15 cellular contexts compared by ENCODE assay signal in the genomic region with DNA sequence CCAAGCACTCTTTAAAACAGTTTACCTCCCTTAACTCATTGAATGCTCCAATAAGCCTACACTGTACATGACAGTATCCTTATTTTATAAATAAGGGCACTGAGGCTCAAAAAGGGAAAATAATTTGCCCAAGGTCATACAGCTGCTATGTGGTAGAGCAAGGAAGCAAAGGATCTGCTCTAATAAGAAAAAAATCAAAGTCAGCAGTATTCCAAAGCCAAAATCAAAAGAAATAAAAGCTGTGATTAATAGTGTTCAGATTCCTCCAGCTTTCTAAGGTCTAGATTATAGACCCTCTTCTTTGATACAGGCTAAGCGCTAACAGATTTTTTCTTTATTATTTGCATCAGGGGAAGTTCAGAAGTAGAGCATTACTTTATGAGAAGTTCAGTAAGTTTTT. TPM values are rescaled to one million over a fixed set of nuclear protein-coding genes. Genes with fewer than 3 reads are reported as not detected.
A peak's percentile ranks its signal among the peaks of the same experiment; 100 is the strongest.
DNase-seq lines count a peak whose midpoint lies in the region; ATAC-seq, FAIRE-seq and TF ChIP-seq lines count a peak whose summit lies in the region.
"Had no signal": no experiment of that assay in that cellular context is flagged by ENCODE, and none has a peak within 500 bp of the region (broad histone marks: within the 10 kb centered on the region; RNA-seq: fewer than 3 reads in every experiment).

No MANE protein-coding gene starts in this region.

- H3K4me3 ChIP-seq in HepG2 (replicated peaks in 1 of 3; ENCODE audit: insufficient read depth in 1 of 3, low read depth in 2 of 3, low read length in 3 of 3) (no peak overlapping the region), right lobe of liver (no peak overlapping the region), SK-N-MC (0 out of 2 replicates have a peak overlapping the region, but pooled peaks have one; percentile 11)
- H3K4me3 ChIP-seq: HAP-1 had no signal

- POLR2A ChIA-PET in HepG2 (lab: Yijun Ruan, JAX) = no interaction called here
- POLR2A ChIA-PET in activated CD4-positive, alpha-beta memory T cell treated with anti-CD3 and anti-CD28 coated beads for 36 hours (lab: Charles Lee) = no interaction called here

- H3K9ac ChIP-seq in HepG2 (ENCODE audit: insufficient read depth, low read depth, low read length) = no peak overlapping the region
- no peak overlapping the region for H3K9ac ChIP-seq in SK-N-MC (ENCODE audit: insufficient read length)

- H2AFZ ChIP-seq in HepG2 (ENCODE audit: low read length) = no peak overlapping the region

- no peak for TF ChIP-seq CTCF in HepG2 (CRISPR knock-in tag; IDR thresholded peaks at IDR 0.05)
- TF ChIP-seq CTCF in right lobe of liver (IDR thresholded peaks at IDR 0.05) = no peak
- no peak for TF ChIP-seq CTCF in glutamatergic neuron (IDR thresholded peaks at IDR 0.05; ENCODE audit: partially characterized antibody, unreplicated experiment)

- H3K4me2 ChIP-seq in HepG2 (ENCODE audit: low read depth, low read length) = no peak overlapping the region

- H3K4me1 ChIP-seq in HepG2 (ENCODE audit: insufficient read depth, low read length) (no peaks in the 10 kb centered on the region), right lobe of liver (no peaks in the 10 kb centered on the region)
- H3K4me1 ChIP-seq: Caco-2 had no signal

- H3K27me3 ChIP-seq in HepG2 (ENCODE audit: control insufficient read depth in 1 of 2, insufficient read depth in 2 of 2, low read length in 2 of 2) (no peaks in the 10 kb centered on the region), right lobe of liver (no peaks in the 10 kb centered on the region)

- ATAC-seq in HepG2 (no peak), right lobe of liver (no peak)
- no peak for ATAC-seq in natural killer cell treated with Interleukin-12 subunit alpha and Interleukin-12 subunit beta and Interleukin-15 and Interleukin-18, amount 100 ng/mL, for 72 hours

- no peaks in the 10 kb centered on the region for H3K9me3 Mint-ChIP-seq in natural killer cell treated with Interleukin-12 subunit alpha and Interleukin-12 subunit beta and Interleukin-15 and Interleukin-18, amount 100 ng/mL, for 72 hours
- H3K9me3 Mint-ChIP-seq in activated CD4-positive, alpha-beta memory T cell treated with anti-CD3 and anti-CD28 coated beads for 36 hours = no peaks in the 10 kb centered on the region
- no peaks in the 10 kb centered on the region for H3K9me3 Mint-ChIP-seq in glutamatergic neuron (ENCODE audit: unreplicated experiment)
- H3K9me3 Mint-ChIP-seq: CD4-positive, alpha-beta memory T cell; HFFc6 had no signal

- no peak for TF ChIP-seq RAD21 in HepG2 (CRISPR knock-in tag; IDR thresholded peaks at IDR 0.05)

- peak overlapping the region; percentile 49 to 89 for H3K27ac Mint-ChIP-seq in natural killer cell treated with Interleukin-12 subunit alpha and Interleukin-12 subunit beta and Interleukin-15 and Interleukin-18, amount 100 ng/mL, for 72 hours
- H3K27ac Mint-ChIP-seq in activated CD4-positive, alpha-beta memory T cell treated with anti-CD3 and anti-CD28 coated beads for 36 hours = no peak overlapping the region
- no peak overlapping the region for H3K27ac Mint-ChIP-seq in glutamatergic neuron (ENCODE audit: unreplicated experiment)

- no TSS peak for BruUV-seq in HepG2 (replicated peaks; lab: Mats Ljungman, UMichigan)

- no peaks in the 10 kb centered on the region for H3K27me3 Mint-ChIP-seq in natural killer cell treated with Interleukin-12 subunit alpha and Interleukin-12 subunit beta and Interleukin-15 and Interleukin-18, amount 100 ng/mL, for 72 hours
- H3K27me3 Mint-ChIP-seq in activated CD4-positive, alpha-beta memory T cell treated with anti-CD3 and anti-CD28 coated beads for 36 hours = no peaks in the 10 kb centered on the region
- no peaks in the 10 kb centered on the region for H3K27me3 Mint-ChIP-seq in glutamatergic neuron (ENCODE audit: unreplicated experiment)
- H3K27me3 Mint-ChIP-seq: CD4-positive, alpha-beta memory T cell had no signal

- no peak for FAIRE-seq in HepG2 (lab: Jason Lieb, UNC)
- FAIRE-seq: G401.6 had no signal

- no peak for DNase-seq in HepG2 (ENCODE audit: low spot score)
- DNase-seq in right lobe of liver = no peak
- no peak for DNase-seq in SK-N-MC (ENCODE audit: low read depth, low spot score)
- no peak for DNase-seq in epithelial cell of prostate (ENCODE audit: low read depth, low spot score)
- DNase-seq in natural killer cell treated with Interleukin-12 subunit alpha and Interleukin-12 subunit beta and Interleukin-15 and Interleukin-18, amount 100 ng/mL, for 72 hours (ENCODE audit: low spot score) = no peak
- DNase-seq in activated CD4-positive, alpha-beta memory T cell treated with anti-CD3 and anti-CD28 coated beads for 36 hours = no peak
- no peak for DNase-seq in glutamatergic neuron
- no peak for DNase-seq in OCI-M1 (lab: John Stamatoyannopoulos, UW)
- DNase-seq: CD4-positive, alpha-beta memory T cell; GOT3 had no signal

- TF ChIP-seq EP300 in HepG2 (IDR thresholded peaks at IDR 0.05; ENCODE audit: low read depth in 2 of 2, low read length in 2 of 2) (no peak), HepG2 (CRISPR knock-in tag; IDR thresholded peaks at IDR 0.05; ENCODE audit: borderline replicate concordance) (no peak)

- CTCF ChIA-PET in HepG2 (lab: Yijun Ruan, JAX; ENCODE audit: low intra/inter-chr PET ratio, low total read pairs) = interaction anchor here (1.6 to 4.5 kb wide), 2 partner anchors 143 to 153 kb away, joined by 7 to 42 read pairs; no protein-coding TSS in a partner anchor
- CTCF ChIA-PET in activated CD4-positive, alpha-beta memory T cell treated with anti-CD3 and anti-CD28 coated beads for 36 hours (lab: Charles Lee) = interaction anchor here (1.3 to 2.4 kb wide), 4 partner anchors 22 to 154 kb away, joined by 4 to 8 read pairs (median 5); no protein-coding TSS in a partner anchor

- H3K4me3 Mint-ChIP-seq in natural killer cell treated with Interleukin-12 subunit alpha and Interleukin-12 subunit beta and Interleukin-15 and Interleukin-18, amount 100 ng/mL, for 72 hours = no peak overlapping the region
- no peak overlapping the region for H3K4me3 Mint-ChIP-seq in activated CD4-positive, alpha-beta memory T cell treated with anti-CD3 and anti-CD28 coated beads for 36 hours
- no peak overlapping the region for H3K4me3 Mint-ChIP-seq in glutamatergic neuron (ENCODE audit: unreplicated experiment)
- H3K4me3 Mint-ChIP-seq: CD4-positive, alpha-beta memory T cell had no signal

- H3K36me3 ChIP-seq in HepG2 (replicated peaks in 1 of 2; ENCODE audit: control insufficient read depth in 1 of 2, insufficient read depth in 2 of 2, low read length in 2 of 2) (no peaks in the 10 kb centered on the region), right lobe of liver (no peaks in the 10 kb centered on the region), SK-N-MC (ENCODE audit: insufficient read depth, low read length) (no peaks in the 10 kb centered on the region)
- H3K36me3 ChIP-seq: HAP-1 had no signal

- H4K20me1 ChIP-seq in HepG2 (ENCODE audit: insufficient read depth, low read length) = no peaks in the 10 kb centered on the region

- no peaks in the 10 kb centered on the region for H3K79me2 ChIP-seq in HepG2 (ENCODE audit: insufficient read depth, low read length)

- WGBS in HepG2 (ENCODE audit: low lambda C conversion rate) = 98% methylated on average over 1 of the region's 1 CpG
- WGBS in right lobe of liver (ENCODE audit: insufficient coverage, low coverage, low lambda C conversion rate, missing lambda C conversion rate) = 94% methylated on average over 1 of the region's 1 CpG

- H3K27ac ChIP-seq in HepG2 (ENCODE audit: extremely low read length, insufficient read depth, low read length) (no peak overlapping the region), right lobe of liver (no peak overlapping the region), SK-N-MC (peak overlapping the region; percentile 53), epithelial cell of prostate (peak overlapping the region; percentile 78)

- no peaks in the 10 kb centered on the region for H3K9me3 ChIP-seq in HepG2 (ENCODE audit: low read length)
- no peaks in the 10 kb centered on the region for H3K9me3 ChIP-seq in right lobe of liver
- H3K9me3 ChIP-seq in SK-N-MC (ENCODE audit: low read depth, low read length) = no peaks in the 10 kb centered on the region
- H3K9me3 ChIP-seq: Caco-2, HAP-1 had no signal

- peaks cover 36 to 49% of the 10 kb centered on the region in 2 donors for H3K4me1 Mint-ChIP-seq in natural killer cell treated with Interleukin-12 subunit alpha and Interleukin-12 subunit beta and Interleukin-15 and Interleukin-18, amount 100 ng/mL, for 72 hours (ENCODE audit: low read depth in 2 of 2)
- peaks cover 37% of the 10 kb centered on the region for H3K4me1 Mint-ChIP-seq in activated CD4-positive, alpha-beta memory T cell treated with anti-CD3 and anti-CD28 coated beads for 36 hours (ENCODE audit: low read depth)
- no peaks in the 10 kb centered on the region for H3K4me1 Mint-ChIP-seq in glutamatergic neuron (ENCODE audit: low read depth, unreplicated experiment)

- in situ Hi-C loops in HepG2 (cut with HindIII; ENCODE audit: extremely low pct_ligation_motif_present, low pct_unique_long_range_greater_than_20kb) = loop anchor here (5.0 kb wide), 1 partner anchor 155 kb away; no protein-coding TSS in a partner anchor

- intact Hi-C loops in HepG2 (cut with micrococcal nuclease; ENCODE audit: unreplicated experiment) (loop anchor here (1.0 to 5.0 kb wide), 3 partner anchors 142 to 415 kb away; no protein-coding TSS in a partner anchor), right lobe of liver (cut with DNase I) (loop anchor here in 1 of 2 donors (10.0 kb wide), 1 partner anchor 138 kb away; no protein-coding TSS in a partner anchor)
- intact Hi-C loops in activated CD4-positive, alpha-beta memory T cell treated with anti-CD3 and anti-CD28 coated beads for 36 hours (cut with micrococcal nuclease) = no loop called here

- H3K36me3 Mint-ChIP-seq in natural killer cell treated with Interleukin-12 subunit alpha and Interleukin-12 subunit beta and Interleukin-15 and Interleukin-18, amount 100 ng/mL, for 72 hours = peaks cover 44% of the 10 kb centered on the region
- peaks cover 48% of the 10 kb centered on the region for H3K36me3 Mint-ChIP-seq in activated CD4-positive, alpha-beta memory T cell treated with anti-CD3 and anti-CD28 coated beads for 36 hours
- no peaks in the 10 kb centered on the region for H3K36me3 Mint-ChIP-seq in glutamatergic neuron (ENCODE audit: unreplicated experiment)
- H3K36me3 Mint-ChIP-seq: CD4-positive, alpha-beta memory T cell had no signal

- TF ChIP-seq POLR2A in HepG2 (IDR thresholded peaks at IDR 0.05; ENCODE audit: insufficient read depth in 1 of 2, low read depth in 2 of 2, low read length in 2 of 2) (no peak), right lobe of liver (IDR thresholded peaks at IDR 0.05) (no peak)

RNA-seq across cellular contexts. Expression of a gene that starts 39.3 kb away (rescaled TPM):
- total RNA-seq in HepG2 (2016; rRNA removed; fragmentation: Illumina TruSeq; extraction: Trizol) (not detected in 2 replicates), right lobe of liver (1 to 10 TPM in 1 of 6 experiments, under 1 TPM in 5; 0.12 to 1.3 (median 0.31) TPM), glutamatergic neuron (ENCODE audit: unreplicated experiment) (not detected)
- not detected in 2 replicates for total RNA-seq in HepG2 (2016; cell fraction: cytosol; rRNA removed; fragmentation: Illumina TruSeq; extraction: Trizol; ENCODE audit: low read depth)
- not detected in 2 replicates for total RNA-seq in HepG2 (2016; cell fraction: insoluble cytoplasmic fraction; rRNA removed; fragmentation: Illumina TruSeq; extraction: Trizol)
- not detected in 2 replicates for total RNA-seq in HepG2 (2016; cell fraction: membrane; rRNA removed; fragmentation: Illumina TruSeq; extraction: Trizol)
- total RNA-seq in HepG2 (2016; cell fraction: nucleus; rRNA removed; fragmentation: Illumina TruSeq; extraction: Trizol) = not detected in 2 replicates
- not detected in 2 replicates for polyA plus RNA-seq in HepG2 (2011; rRNA removed)
- not detected in 2 replicates for polyA plus RNA-seq in HepG2 (2011; cell fraction: cytosol; rRNA removed)
- polyA plus RNA-seq in HepG2 (2011; cell fraction: nucleus; rRNA removed) = not detected in 2 replicates
- 0.04 and 0.08 TPM in 2 replicates for polyA plus RNA-seq in HepG2 (2012)
- not detected in 2 replicates for polyA plus RNA-seq in HepG2 (2016; cell fraction: cytosol; fragmentation: Illumina TruSeq; extraction: Trizol; ENCODE audit: low read depth)
- polyA plus RNA-seq in HepG2 (2016; cell fraction: insoluble cytoplasmic fraction; fragmentation: Illumina TruSeq; extraction: Trizol; ENCODE audit: low read depth) = not detected in 2 replicates
- polyA plus RNA-seq in HepG2 (2016; cell fraction: membrane; fragmentation: Illumina TruSeq; extraction: Trizol; ENCODE audit: low read depth) = not detected in 2 replicates
- not detected in 2 replicates for polyA plus RNA-seq in HepG2 (2016; cell fraction: nucleus; fragmentation: Illumina TruSeq; extraction: Trizol; ENCODE audit: insufficient read depth, low read depth)
- not detected in 2 replicates for polyA minus RNA-seq in HepG2 (2011; rRNA and poly(A)+ RNA removed; ENCODE audit: low replicate concordance)
- not detected in 2 replicates for polyA minus RNA-seq in HepG2 (2011; cell fraction: cytosol; rRNA and poly(A)+ RNA removed)
- not detected in 2 replicates for polyA minus RNA-seq in HepG2 (2011; cell fraction: nucleus; rRNA and poly(A)+ RNA removed)
- total RNA-seq in natural killer cell treated with Interleukin-12 subunit alpha and Interleukin-12 subunit beta and Interleukin-15 and Interleukin-18, amount 100 ng/mL, for 72 hours = 100 to 1,000 TPM; 265 to 317 TPM
- 10 to 100 TPM; 86.9 to 90.7 TPM for total RNA-seq in activated CD4-positive, alpha-beta memory T cell treated with anti-CD3 and anti-CD28 coated beads for 36 hours
- total RNA-seq: HFFc6 had no signal
- polyA plus RNA-seq: BJ had no signal

Comparison
In these comparisons a context has a peak if more than half of its experiments do, and no peak if none do; other contexts are left out.
1. H3K27ac ChIP-seq: peak in SK-N-MC (single experiment) and epithelial cell of prostate (single experiment); none in HepG2 (single experiment) and right lobe of liver (0 of 3).
2. H3K27ac Mint-ChIP-seq: peak in natural killer cell treated with Interleukin-12 subunit alpha and Interleukin-12 subunit beta and Interleukin-15 and Interleukin-18, amount 100 ng/mL, for 72 hours (2 of 2); none in activated CD4-positive, alpha-beta memory T cell treated with anti-CD3 and anti-CD28 coated beads for 36 hours (single experiment) and glutamatergic neuron (single experiment).
3. RNA of a gene that starts 39.3 kb away (total RNA-seq): 265 to 317 TPM in natural killer cell treated with Interleukin-12 subunit alpha and Interleukin-12 subunit beta and Interleukin-15 and Interleukin-18, amount 100 ng/mL, for 72 hours and 86.9 to 90.7 TPM in activated CD4-positive, alpha-beta memory T cell treated with anti-CD3 and anti-CD28 coated beads for 36 hours; 0.12 to 1.3 TPM in right lobe of liver, not detected in glutamatergic neuron (single experiment) and not detected in HepG2; every median in the first group is over 10 times any median in the second.